Comparison of ENCODE assay signal across 24 cellular contexts in genomic region chr21:36477559-36477958, GRCh38. TPM values are rescaled to one million over a fixed set of nuclear protein-coding genes. Genes with fewer than 3 reads are reported as not detected.
DNase-seq lines count a peak whose midpoint lies in the region; ATAC-seq, FAIRE-seq and TF ChIP-seq lines count a peak whose summit lies in the region.
"Had no signal": no experiment of that assay in that cellular context is flagged by ENCODE, and none has a peak within 500 bp of the region (broad histone marks: within the 10 kb centered on the region; RNA-seq: fewer than 3 reads in every experiment).

No MANE protein-coding gene starts in this region.

- H2BK20ac ChIP-seq in IMR-90 (ENCODE audit: low read depth, low read length): peak overlapping the region; percentile 16; the same call in 1 of the 2 replicates

- no peak overlapping the region for H4K8ac ChIP-seq in IMR-90 (ENCODE audit: low read depth in 2 of 2, low read length in 2 of 2)

- H2AK9ac ChIP-seq in IMR-90 (replicated peaks; ENCODE audit: low read depth, low read length, poor library complexity): no peak overlapping the region

- H3K4ac ChIP-seq in IMR-90 (ENCODE audit: low read depth, low read length): no peak overlapping the region; the same call in 1 of the 2 replicates

- H3K14ac ChIP-seq in IMR-90 (replicated peaks; ENCODE audit: low read depth, low read length): no peak overlapping the region

- no CpG with 5 or more reads among the region's 7 CpGs for WGBS in IMR-90 (ENCODE audit: extremely low coverage in 2 of 2, insufficient read length in 1 of 2), 2 experiments

- H3K4me1 ChIP-seq in A673 (ENCODE audit: insufficient read depth, low read length, poor library complexity, severe bottlenecking): peaks cover 19% of the 10 kb centered on the region
- peaks cover 18% of the 10 kb centered on the region for H3K4me1 ChIP-seq in IMR-90 (ENCODE audit: control insufficient read depth, insufficient read depth, low read length)
- H3K4me1 ChIP-seq in endothelial cell of umbilical vein (ENCODE audit: control insufficient read depth, extremely low read depth, insufficient read depth, low read length): peaks cover 30% of the 10 kb centered on the region
- H3K4me1 ChIP-seq in osteoblast (ENCODE audit: insufficient read depth, low read length): peaks cover 26% of the 10 kb centered on the region
- H3K4me1 ChIP-seq: BE2C had no signal

- no peak overlapping the region for H3K23ac ChIP-seq in IMR-90 (ENCODE audit: low read depth, low read length)

- H3K4me2 ChIP-seq in IMR-90 (ENCODE audit: low read depth, low read length) (no peak overlapping the region), endothelial cell of umbilical vein (ENCODE audit: insufficient read depth, low read length) (no peak overlapping the region), osteoblast (ENCODE audit: insufficient read depth, low read length) (no peak overlapping the region)
- H3K4me2 ChIP-seq: GM23338 had no signal

- H4K20me1 ChIP-seq in IMR-90 (ENCODE audit: insufficient read depth, low read length): no peaks in the 10 kb centered on the region
- H4K20me1 ChIP-seq in endothelial cell of umbilical vein (replicated peaks; ENCODE audit: control insufficient read depth, extremely low read depth, insufficient read depth, low read length): no peaks in the 10 kb centered on the region
- no peaks in the 10 kb centered on the region for H4K20me1 ChIP-seq in osteoblast (ENCODE audit: insufficient read depth, low read length)

- H2BK5ac ChIP-seq in IMR-90 (ENCODE audit: low read depth, low read length, poor library complexity, severe bottlenecking): no peak overlapping the region

- H2BK120ac ChIP-seq in IMR-90 (ENCODE audit: low read depth, low read length): peak overlapping the region; percentile 12; the same call in 1 of the 2 replicates

- H3K4me3 ChIP-seq in A673 (ENCODE audit: low read depth, low read length, poor library complexity, severe bottlenecking): no peak overlapping the region
- H3K4me3 ChIP-seq in IMR-90 (ENCODE audit: insufficient read depth, low read depth, low read length): no peak overlapping the region
- H3K4me3 ChIP-seq in endothelial cell of umbilical vein (replicated peaks in 1 of 3; ENCODE audit: insufficient read depth in 1 of 3, low read depth in 1 of 3, low read length in 3 of 3): no peak overlapping the region
- H3K4me3 ChIP-seq in osteoblast (ENCODE audit: insufficient read depth, low read length): no peak overlapping the region
- H3K4me3 ChIP-seq: GM23338, K562, SK-N-MC had no signal

- CTCF ChIA-PET in A673 (lab: Charles Lee) (interaction anchor here (0.6 kb wide), 1 partner anchor 47 kb away, joined by 3 read pairs; no protein-coding TSS in a partner anchor), IMR-90 (lab: Yijun Ruan, JAX) (interaction anchor here (0.6 kb wide), 1 partner anchor 67 kb away, joined by 4 read pairs; no protein-coding TSS in a partner anchor), endothelial cell of umbilical vein (lab: Charles Lee) (interaction anchor here (0.9 to 3.3 kb wide), 6 partner anchors 12 to 153 kb away, joined by 3 to 18 read pairs (median 4); no protein-coding TSS in a partner anchor)

- H3K18ac ChIP-seq in IMR-90 (ENCODE audit: low read depth, low read length): no peak overlapping the region

- H3K27me3 ChIP-seq in A673 (replicated peaks; ENCODE audit: insufficient read depth, low read depth, low read length, poor library complexity) (no peaks in the 10 kb centered on the region), IMR-90 (ENCODE audit: control insufficient read depth, insufficient read depth, low read length) (no peaks in the 10 kb centered on the region), endothelial cell of umbilical vein (ENCODE audit: control insufficient read depth in 2 of 2, insufficient read depth in 2 of 2, low read length in 2 of 2) (no peaks in the 10 kb centered on the region), osteoblast (ENCODE audit: insufficient read depth, low read length) (no peaks in the 10 kb centered on the region)

- H3K79me2 ChIP-seq in endothelial cell of umbilical vein (ENCODE audit: control insufficient read depth, insufficient read depth, low read length): peaks cover 13% of the 10 kb centered on the region
- no peaks in the 10 kb centered on the region for H3K79me2 ChIP-seq in osteoblast (ENCODE audit: insufficient read depth, low read length)

- H3K9ac ChIP-seq in IMR-90 (ENCODE audit: low read depth, low read length) (no peak overlapping the region), endothelial cell of umbilical vein (replicated peaks; ENCODE audit: extremely low read depth, insufficient read depth, low read length) (no peak overlapping the region)

- peak overlapping the region; percentile 70 for H2AK5ac ChIP-seq in IMR-90 (ENCODE audit: low read depth, low read length)

- POLR2A ChIA-PET in A673 (lab: Charles Lee; ENCODE audit: low non-redundant PET) (no interaction called here), IMR-90 (lab: Charles Lee; ENCODE audit: unreplicated experiment) (no interaction called here), endothelial cell of umbilical vein (lab: Charles Lee) (interaction anchor here (0.8 to 3.0 kb wide), 2 partner anchors 46 to 48 kb away, joined by 4 to 22 read pairs; no protein-coding TSS in a partner anchor)

- H3K36me3 ChIP-seq in A673 (ENCODE audit: insufficient read depth, low read length, poor library complexity, severe bottlenecking) (no peaks in the 10 kb centered on the region), IMR-90 (ENCODE audit: control insufficient read depth, insufficient read depth, low read length) (no peaks in the 10 kb centered on the region), endothelial cell of umbilical vein (ENCODE audit: control insufficient read depth in 2 of 2, extremely low read depth in 1 of 2, insufficient read depth in 2 of 2, low read length in 2 of 2) (peaks cover 6% of the 10 kb centered on the region in 2 experiments), osteoblast (ENCODE audit: insufficient read depth, low read length) (no peaks in the 10 kb centered on the region)
- H3K36me3 ChIP-seq: BE2C had no signal

- H3K9me1 ChIP-seq in IMR-90 (ENCODE audit: insufficient read depth, low read length) (peaks cover 9% of the 10 kb centered on the region; the same call in 1 of the 2 replicates), endothelial cell of umbilical vein (replicated peaks; ENCODE audit: control insufficient read depth, extremely low read depth, insufficient read depth, low read length) (no peaks in the 10 kb centered on the region)

- TF ChIP-seq RAD21 in IMR-90 (IDR thresholded peaks at IDR 0.05; ENCODE audit: low read length): no peak

- in situ Hi-C loops in IMR-90 (cut with MboI; ENCODE audit: low sequenced_read_pairs): no loop called here

- no peak overlapping the region for H2BK15ac ChIP-seq in IMR-90 (ENCODE audit: low read depth, low read length)

- H3K27ac ChIP-seq in A673 (ENCODE audit: low read depth, low read length, poor library complexity, severe bottlenecking) (peak overlapping the region; percentile 38), IMR-90 (ENCODE audit: insufficient read depth, low read length) (no peak overlapping the region), endothelial cell of umbilical vein (ENCODE audit: insufficient read depth, low read depth, low read length) (peak overlapping the region; percentile 98), osteoblast (ENCODE audit: low read depth, low read length) (peak overlapping the region; percentile 99)
- H3K27ac ChIP-seq: HL-60, SK-N-MC had no signal

- FAIRE-seq in endothelial cell of umbilical vein (lab: Jason Lieb, UNC): peak; percentile 4
- no peak for FAIRE-seq in urothelium cell line (lab: Jason Lieb, UNC)
- FAIRE-seq: GM12891, GM18507, HTR-8/SVneo, K562 had no signal

- ATAC-seq in IMR-90 (ENCODE audit: low read depth): no peak
- ATAC-seq in GM18867 (IDR thresholded peaks at IDR 0.05; ENCODE audit: unreplicated experiment): no peak
- ATAC-seq: CD8-positive, alpha-beta T cell; GM23338; HCT116; K562 had no signal

- no peak for TF ChIP-seq CTCF in A673 (conservative IDR thresholded peaks at IDR 0.05; ENCODE audit: low read depth, low read length)
- TF ChIP-seq CTCF in IMR-90 (conservative IDR thresholded peaks at IDR 0.05; ENCODE audit: low read depth, low read length): no peak
- TF ChIP-seq CTCF in endothelial cell of umbilical vein (IDR thresholded peaks at IDR 0.05; ENCODE audit: extremely low read depth in 1 of 2, insufficient read depth in 1 of 2, low read depth in 1 of 2, low read length in 2 of 2): no peak
- no peak for TF ChIP-seq CTCF in osteoblast (IDR thresholded peaks at IDR 0.05; ENCODE audit: extremely low read depth, low read depth, low read length)

- TF ChIP-seq POLR2A in IMR-90 (IDR thresholded peaks at IDR 0.05; ENCODE audit: low read depth, low read length): no peak
- TF ChIP-seq POLR2A in endothelial cell of umbilical vein (IDR thresholded peaks at IDR 0.05; ENCODE audit: low read depth, low read length): no peak

- H3K79me1 ChIP-seq in IMR-90 (ENCODE audit: low read depth in 1 of 2, low read length in 2 of 2): no peaks in the 10 kb centered on the region

- H3K9me3 ChIP-seq in A673 (ENCODE audit: low read depth, low read length, poor library complexity, severe bottlenecking) (peaks cover 4% of the 10 kb centered on the region), IMR-90 (ENCODE audit: control insufficient read depth, insufficient read depth, low read length) (no peaks in the 10 kb centered on the region), endothelial cell of umbilical vein (replicated peaks; ENCODE audit: control insufficient read depth, insufficient read depth, low read length) (no peaks in the 10 kb centered on the region), osteoblast (ENCODE audit: low read depth, low read length) (no peaks in the 10 kb centered on the region)
- H3K9me3 ChIP-seq: BE2C had no signal

- no peak overlapping the region for H4K5ac ChIP-seq in IMR-90 (ENCODE audit: low read depth, low read length)

- intact Hi-C loops in A673 (cut with micrococcal nuclease; ENCODE audit: unreplicated experiment): no loop called here
- intact Hi-C loops in IMR-90 (cut with micrococcal nuclease): no loop called here
- intact Hi-C loops in endothelial cell of umbilical vein (cut with micrococcal nuclease): no loop called here

- dilution Hi-C loops in IMR-90 (cut with HindIII; ENCODE audit: low sequenced_read_pairs, unreplicated experiment): no loop called here
- dilution Hi-C loops in endothelial cell of umbilical vein (cut with MboI; ENCODE audit: extremely low pct_ligation_motif_present, low sequenced_read_pairs): no loop called here

- no peak overlapping the region for H3K56ac ChIP-seq in IMR-90 (ENCODE audit: extremely low read depth, insufficient read depth, low read length)

- DNase-seq in A673 (ENCODE audit: low spot score) (no peak), IMR-90 (no peak), endothelial cell of umbilical vein (ENCODE audit: low read depth, low spot score) (no peak), osteoblast (ENCODE audit: insufficient read length, low spot score, missing footprints) (no peak), NOMO-1 treated with DMSO at 0.1 percent for 48 hours (lab: John Stamatoyannopoulos, UW; ENCODE audit: unreplicated experiment) (no peak), urothelium cell line (ENCODE audit: low spot score) (no peak)
- DNase-seq: BE2C; CD8-positive, alpha-beta T cell; GDM1; MV-4-11; NCI-H1417; NCI-H1930; NCI-H69; NK-92 treated with Interleukin-12 subunit alpha and Interleukin-12 subunit beta, amount 100 ng/mL, for 24 hours; OCI-M1 had no signal

- no peak overlapping the region for H4K91ac ChIP-seq in IMR-90 (ENCODE audit: insufficient read depth, low read depth, low read length)

- H2AFZ ChIP-seq in IMR-90 (replicated peaks; ENCODE audit: low read length, poor library complexity) (no peak overlapping the region), endothelial cell of umbilical vein (ENCODE audit: low read depth, low read length) (no peak overlapping the region), osteoblast (ENCODE audit: low read length) (no peak overlapping the region)
- H2AFZ ChIP-seq: GM23338 had no signal

- BruUV-seq in A673 (replicated peaks; lab: Mats Ljungman, UMichigan) (no TSS peak), IMR-90 (replicated peaks; lab: Mats Ljungman, UMichigan) (no TSS peak), endothelial cell of umbilical vein (replicated peaks; lab: Mats Ljungman, UMichigan) (TSS peak; percentile 92)

RNA-seq across cellular contexts. Expression of gene CLDN14, which starts 2.4 kb away (rescaled TPM):
- total RNA-seq in A673 (2021) (not detected in 2 replicates), IMR-90 (2012; rRNA removed) (not detected in 2 replicates), endothelial cell of umbilical vein (0.62 and 1.0 TPM in 2 replicates), osteoblast (0.29 and 0.36 TPM in 2 replicates)
- polyA plus RNA-seq in IMR-90 (2012; rRNA removed) (not detected in 2 replicates), endothelial cell of umbilical vein (2.5 TPM in 2 replicates)
- polyA plus RNA-seq in IMR-90 (2012; cell fraction: cytosol; rRNA removed): 0.04 TPM in 1 of 2 replicates, not detected in the other
- 0.04 TPM in 1 of 2 replicates, not detected in the other for polyA plus RNA-seq in IMR-90 (2012; cell fraction: nucleus; rRNA removed; ENCODE audit: low replicate concordance)
- 1.3 and 2.2 TPM in 2 replicates for polyA plus RNA-seq in endothelial cell of umbilical vein (2011; cell fraction: cytosol; rRNA removed)
- polyA plus RNA-seq in endothelial cell of umbilical vein (2011; cell fraction: nucleus; rRNA removed): 2.2 TPM in 2 replicates
- polyA plus RNA-seq in endothelial cell of umbilical vein (2012): 3.0 and 3.5 TPM in 2 replicates
- 0.53 TPM in 1 of 2 replicates, not detected in the other for polyA minus RNA-seq in endothelial cell of umbilical vein
- polyA minus RNA-seq in endothelial cell of umbilical vein (2011; cell fraction: cytosol; rRNA and poly(A)+ RNA removed): not detected
- 1.2 and 2.3 TPM in 2 replicates for polyA minus RNA-seq in endothelial cell of umbilical vein (2011; cell fraction: nucleus; rRNA and poly(A)+ RNA removed)
- total RNA-seq: CD8-positive, alpha-beta T cell; GM23338; K562 had no signal
- polyA plus RNA-seq: GM23338, K562 had no signal
